13 cellular contexts compared by ENCODE assay signal in genomic region chr17:82611140-82612058, GRCh38. TPM values are rescaled to one million over a fixed set of nuclear protein-coding genes. Genes with fewer than 3 reads are reported as not detected.
DNase-seq lines count a peak whose midpoint lies in the region; ATAC-seq, FAIRE-seq and TF ChIP-seq lines count a peak whose summit lies in the region.
"Had no signal": no experiment of that assay in that cellular context is flagged by ENCODE, and none has a peak within 500 bp of the region (broad histone marks: within the 10 kb centered on the region; RNA-seq: fewer than 3 reads in every experiment).

No MANE protein-coding gene starts in this region.

- no peak overlapping the region for H2BK5ac ChIP-seq in H1 (ENCODE audit: low read depth, low read length)

- H3K4me2 ChIP-seq in H1 (ENCODE audit: insufficient read depth in 1 of 2, low read depth in 2 of 2, low read length in 2 of 2), result no peak overlapping the region

- CTCF ChIA-PET in H1 (lab: Charles Lee; ENCODE audit: partially characterized antibody), result interaction anchor here (0.5 to 1.8 kb wide), 4 partner anchors 28 to 1409 kb away, joined by 3 to 6 read pairs (median 4); no protein-coding TSS in a partner anchor

- ATAC-seq in GM21619 (IDR thresholded peaks at IDR 0.05; ENCODE audit: unreplicated experiment), result no peak
- ATAC-seq: left lung had no signal

- DNase-seq in activated T-cell treated with anti-CD3 and anti-CD28 coated beads, Interleukin-2, amount 50 U/mL, for 24 hours, result no peak
- DNase-seq in activated T-cell treated with anti-CD3 and anti-CD28 coated beads, Interleukin-2, amount 50 U/mL, for 1 hour, result no peak
- peak; percentile 75 for DNase-seq in NCI-H510A treated with DMSO at 0.1 percent for 48 hours (lab: John Stamatoyannopoulos, UW)
- DNase-seq in H1 (ENCODE audit: low read depth in 1 of 2, low spot score in 2 of 2), result no peak
- peak; percentile 55 for DNase-seq in retina
- DNase-seq in tibial artery, result no peak
- no peak for DNase-seq in HT-29 (ENCODE audit: low spot score)
- DNase-seq: esophagus squamous epithelium, NCI-H2081 had no signal

- WGBS in H1 (ENCODE audit: extremely low coverage in 1 of 2, insufficient coverage in 1 of 2, insufficient read length in 1 of 2, insufficient replicate concordance in 2 of 2, low coverage in 1 of 2, low lambda C conversion rate in 2 of 2, missing lambda C conversion rate in 1 of 2), 2 experiments, result 92% methylated on average over 20 of the region's 21 CpGs; no CpG with 5 or more reads in 1 of the 2 experiments

- H3K27ac ChIP-seq in H1 (ENCODE audit: low read depth, low read length) (no peak overlapping the region), tibial artery (no peak overlapping the region)
- H3K27ac ChIP-seq: esophagus squamous epithelium, HL-60, thoracic aorta had no signal

- no peak overlapping the region for H3K18ac ChIP-seq in H1 (ENCODE audit: extremely low read depth, low read length)

- H4K91ac ChIP-seq in H1 (replicated peaks; ENCODE audit: insufficient read length, low read length), result no peak overlapping the region

- H3K56ac ChIP-seq in H1 (replicated peaks; ENCODE audit: insufficient read length, low read depth, low read length), result no peak overlapping the region

- H3K9me3 ChIP-seq in H1 (ENCODE audit: insufficient read depth in 2 of 2, low read depth in 1 of 2, low read length in 1 of 2) (peaks cover 0 to 2% of the 10 kb centered on the region in 2 experiments; a peak in 1 of 4 replicates), tibial artery (no peaks in the 10 kb centered on the region)
- H3K9me3 ChIP-seq: esophagus squamous epithelium, left lung, thoracic aorta had no signal

- TF ChIP-seq RAD21 in H1 (IDR thresholded peaks at IDR 0.05 in 1 of 2, conservative IDR thresholded peaks at IDR 0.05 in 1 of 2; ENCODE audit: low read depth in 2 of 2, low read length in 2 of 2), result no peak

- no peak overlapping the region for H3K4ac ChIP-seq in H1 (replicated peaks; ENCODE audit: insufficient read length, low read depth, low read length)

- no peak overlapping the region for H2BK12ac ChIP-seq in H1 (ENCODE audit: low read depth, low read length)

- no peaks in the 10 kb centered on the region for H3K79me2 ChIP-seq in H1 (ENCODE audit: control insufficient read depth in 1 of 2, insufficient read depth in 2 of 2, low read length in 2 of 2)

- H3K27me3 ChIP-seq in H1 (replicated peaks in 1 of 4; ENCODE audit: control insufficient read depth in 3 of 4, extremely low read depth in 1 of 4, insufficient read depth in 3 of 4, low read length in 3 of 4) (no peaks in the 10 kb centered on the region), tibial artery (no peaks in the 10 kb centered on the region)
- H3K27me3 ChIP-seq: esophagus squamous epithelium, left lung had no signal

- H2BK15ac ChIP-seq in H1 (ENCODE audit: low read length), result no peak overlapping the region

- no peak overlapping the region for H2AFZ ChIP-seq in H1 (ENCODE audit: low read length)

- H2AK5ac ChIP-seq in H1 (ENCODE audit: low read depth, low read length), result no peak overlapping the region

- no peak for TF ChIP-seq EP300 in H1 (IDR thresholded peaks at IDR 0.05; ENCODE audit: borderline replicate concordance in 1 of 2, low read depth in 2 of 2, low read length in 2 of 2)

- no peak overlapping the region for H3K4me3 ChIP-seq in H1 (ENCODE audit: extremely low read depth in 1 of 4, insufficient read depth in 2 of 4, low read depth in 3 of 4, low read length in 4 of 4)
- no peak overlapping the region for H3K4me3 ChIP-seq in tibial artery
- H3K4me3 ChIP-seq: esophagus squamous epithelium, left lung, thoracic aorta had no signal

- POLR2A ChIA-PET in H1 (lab: Charles Lee; ENCODE audit: partially characterized antibody), result no interaction called here

- H3K4me1 Mint-ChIP-seq in activated T-cell treated with anti-CD3 and anti-CD28 coated beads, Interleukin-2, amount 50 U/mL, for 24 hours (ENCODE audit: low read depth), result no peaks in the 10 kb centered on the region

- no peak overlapping the region for H4K5ac ChIP-seq in H1 (ENCODE audit: insufficient read length, low read depth, low read length)

- H2BK120ac ChIP-seq in H1 (replicated peaks; ENCODE audit: low read depth, low read length), result no peak overlapping the region

- H4K20me1 ChIP-seq in H1 (replicated peaks in 1 of 2; ENCODE audit: control insufficient read depth in 1 of 2, insufficient read depth in 2 of 2, low read length in 2 of 2), result peaks cover 0 to 6% of the 10 kb centered on the region in 2 experiments

- no peak for FAIRE-seq in H1 (lab: Jason Lieb, UNC)

- H3K9me3 Mint-ChIP-seq in activated T-cell treated with anti-CD3 and anti-CD28 coated beads, Interleukin-2, amount 50 U/mL, for 24 hours, result no peaks in the 10 kb centered on the region

- 0 out of 7 replicates have a peak, but pooled peaks cover 0 to 1% (median 0%) of the 10 kb centered on the region in 4 experiments for H3K4me1 ChIP-seq in H1 (replicated peaks in 1 of 4; ENCODE audit: control insufficient read depth in 3 of 4, insufficient read depth in 4 of 4, low read length in 3 of 4)
- no peaks in the 10 kb centered on the region for H3K4me1 ChIP-seq in tibial artery
- H3K4me1 ChIP-seq: left lung had no signal

- H3K36me3 Mint-ChIP-seq in activated T-cell treated with anti-CD3 and anti-CD28 coated beads, Interleukin-2, amount 50 U/mL, for 24 hours (ENCODE audit: low read depth), result peaks cover 74% of the 10 kb centered on the region

- H4K8ac ChIP-seq in H1 (ENCODE audit: extremely low read depth, insufficient read depth, low read length), result no peak overlapping the region

- peaks cover 9 to 20% (median 16%) of the 10 kb centered on the region in 4 experiments; a peak in 7 of 8 replicates for H3K36me3 ChIP-seq in H1 (ENCODE audit: control insufficient read depth in 2 of 4, insufficient read depth in 4 of 4, low read length in 3 of 4)
- H3K36me3 ChIP-seq in tibial artery, result peaks cover 43 to 75% (median 58%) of the 10 kb centered on the region in 3 donors

- TF ChIP-seq CTCF in H1 (IDR thresholded peaks at IDR 0.05; ENCODE audit: control extremely low read depth in 1 of 3, insufficient read depth in 1 of 3, low read depth in 1 of 3, low read length in 3 of 3), result no peak
- TF ChIP-seq CTCF in tibial artery (IDR thresholded peaks at IDR 0.05), result no peak

- H3K9ac ChIP-seq in H1 (replicated peaks in 1 of 4; ENCODE audit: extremely low read depth in 1 of 4, low read depth in 3 of 4, low read length in 3 of 4), result no peak overlapping the region

- H3K23ac ChIP-seq in H1 (ENCODE audit: insufficient read length), result no peak overlapping the region

- peak overlapping the region; percentile 33 for H3K27ac Mint-ChIP-seq in activated T-cell treated with anti-CD3 and anti-CD28 coated beads, Interleukin-2, amount 50 U/mL, for 24 hours

- no peak overlapping the region for H3K14ac ChIP-seq in H1 (ENCODE audit: insufficient read length)

- intact Hi-C loops in tibial artery (cut with DNase I; ENCODE audit: low total_unique reads), result no loop called here

- H3K23me2 ChIP-seq in H1 (ENCODE audit: low read depth, low read length), result no peaks in the 10 kb centered on the region

- H2BK20ac ChIP-seq in H1 (ENCODE audit: low read length), result no peak overlapping the region

- no peak for TF ChIP-seq POLR2A in H1 (IDR thresholded peaks at IDR 0.05; ENCODE audit: control extremely low read depth in 1 of 2, low read depth in 2 of 2, low read length in 2 of 2)

- no peaks in the 10 kb centered on the region for H3K79me1 ChIP-seq in H1 (ENCODE audit: low read depth, low read length)

- no peak overlapping the region for H3K4me3 Mint-ChIP-seq in activated T-cell treated with anti-CD3 and anti-CD28 coated beads, Interleukin-2, amount 50 U/mL, for 24 hours

- H3K27me3 Mint-ChIP-seq in activated T-cell treated with anti-CD3 and anti-CD28 coated beads, Interleukin-2, amount 50 U/mL, for 24 hours, result no peaks in the 10 kb centered on the region

TF ChIP-seq in H1, 55 proteins besides CTCF, POLR2A, EP300 and RAD21:
- TF ChIP-seq CEBPB (IDR thresholded peaks at IDR 0.05; ENCODE audit: low read depth, low read length), result peak; percentile 36; the same call in 1 of the 2 replicates
- no peak for TF ChIP-seq CREB1 (IDR thresholded peaks at IDR 0.05)
- TF ChIP-seq SUZ12 (IDR thresholded peaks at IDR 0.05; ENCODE audit: low read length), result no peak
- TF ChIP-seq CHD1 (IDR thresholded peaks at IDR 0.05; ENCODE audit: low read depth, low read length), result no peak
- no peak for TF ChIP-seq EZH2 (IDR thresholded peaks at IDR 0.05; ENCODE audit: low read depth, low read length, severe bottlenecking)
- no peak for TF ChIP-seq SP2 (IDR thresholded peaks at IDR 0.05; ENCODE audit: low read length)
- no peak for TF ChIP-seq SIX5 (IDR thresholded peaks at IDR 0.05; ENCODE audit: low read depth, low read length)
- TF ChIP-seq GABPA (IDR thresholded peaks at IDR 0.05; ENCODE audit: borderline replicate concordance, insufficient read depth, low read length), result no peak

RNA-seq across cellular contexts. Expression of gene WDR45B, which starts 36.8 kb away (rescaled TPM):
- 82.0 and 88.8 TPM in 2 replicates for total RNA-seq in H1 (2021; fragmentation: NEBNext Ultra II Directional; extraction: Animal tissue kit (Norgen Biotek cat#: 25700))
- polyA plus RNA-seq in H1 (2011; rRNA removed), result 100 and 101 TPM in 2 replicates
- polyA plus RNA-seq in H1 (2011; cell fraction: cytosol; rRNA removed), result 110 TPM
- 107 TPM for polyA plus RNA-seq in H1 (2011; cell fraction: nucleus; rRNA removed)
- 81.1 to 86.2 TPM (median 86.2 TPM) in 4 replicates for polyA plus RNA-seq in H1 (2012, experiment 1 of 2)
- polyA plus RNA-seq in H1 (2012, experiment 2 of 2), result 57.9 TPM
- polyA plus RNA-seq in H1 (2013, experiment 1 of 2), result 70.1 TPM
- 72.8 TPM for polyA plus RNA-seq in H1 (2013, experiment 2 of 2)
- 93.1 and 96.5 TPM in 2 replicates for polyA minus RNA-seq in H1 (2011; rRNA and poly(A)+ RNA removed)
- polyA minus RNA-seq in H1 (2011; cell fraction: cytosol; rRNA and poly(A)+ RNA removed), result 50.5 TPM
- polyA minus RNA-seq in H1 (2011; cell fraction: nucleus; rRNA and poly(A)+ RNA removed), result 34.8 TPM
- total RNA-seq in HT-29 (2014; rRNA removed; shearing (Covaris generic)), result 89.3 and 101 TPM in 2 replicates

Comparison
In these comparisons a context has a peak if more than half of its experiments do, and no peak if none do; other contexts are left out.
1. DNase-seq: peak in NCI-H510A treated with DMSO at 0.1 percent for 48 hours (single experiment) and retina (single experiment); none in activated T-cell treated with anti-CD3 and anti-CD28 coated beads, Interleukin-2, amount 50 U/mL, for 24 hours (single experiment), activated T-cell treated with anti-CD3 and anti-CD28 coated beads, Interleukin-2, amount 50 U/mL, for 1 hour (single experiment), H1 (0 of 2), tibial artery (0 of 2) and HT-29 (single experiment).